Comparison of ENCODE assay signal across 12 cellular contexts in genomic region chr1:116710326-116711060, GRCh38. TPM values are rescaled to one million over a fixed set of nuclear protein-coding genes. Genes with fewer than 3 reads are reported as not detected.
A peak's percentile ranks its signal among the peaks of the same experiment; 100 is the strongest.
DNase-seq lines count a peak whose midpoint lies in the region; ATAC-seq, FAIRE-seq and TF ChIP-seq lines count a peak whose summit lies in the region.
"Had no signal": no experiment of that assay in that cellular context is flagged by ENCODE, and none has a peak within 500 bp of the region (broad histone marks: within the 10 kb centered on the region; RNA-seq: fewer than 3 reads in every experiment).

No MANE protein-coding gene starts in this region.

- WGBS in A549 (ENCODE audit: missing lambda C conversion rate), result 54% methylated on average over 3 of the region's 3 CpGs

- TF ChIP-seq RAD21 in A549 (conservative IDR thresholded peaks at IDR 0.05 in 1 of 2, IDR thresholded peaks at IDR 0.05 in 1 of 2), result no peak

- no peak for TF ChIP-seq EP300 in A549 (IDR thresholded peaks at IDR 0.05)

- CTCF ChIA-PET in A549 (lab: Yijun Ruan, JAX), result interaction anchor here (0.7 to 1.7 kb wide), 6 partner anchors 12 to 27 kb away, joined by 3 to 7 read pairs (median 4); no protein-coding TSS in a partner anchor

- H3K27ac ChIP-seq in A549 (0 out of 6 replicates have a peak overlapping the region, but pooled peaks of 1 of the 2 experiments have one; percentile 21), lower lobe of right lung (peak overlapping the region; percentile 65)

- TF ChIP-seq POLR2A in A549 (IDR thresholded peaks at IDR 0.05; ENCODE audit: low read length), result no peak

- intact Hi-C loops in lower lobe of right lung (cut with DNase I), result no loop called here

- peaks cover 24% of the 10 kb centered on the region for H3K27me3 ChIP-seq in adipocyte (replicated peaks; ENCODE audit: control insufficient read depth, insufficient read depth, low read length)
- no peaks in the 10 kb centered on the region for H3K27me3 ChIP-seq in lower lobe of right lung (ENCODE audit: low read depth)
- H3K27me3 ChIP-seq: gastroesophageal sphincter had no signal

- H3K36me3 ChIP-seq in adipocyte (ENCODE audit: control insufficient read depth, insufficient read depth, low read length, severe bottlenecking) (no peaks in the 10 kb centered on the region), lower lobe of right lung (no peaks in the 10 kb centered on the region)
- H3K36me3 ChIP-seq: gastroesophageal sphincter had no signal

- H3K4me1 ChIP-seq in A549 (peaks cover 12% of the 10 kb centered on the region; the same call in 2 of the 3 replicates), adipocyte (ENCODE audit: control insufficient read depth, insufficient read depth, low read length) (no peaks in the 10 kb centered on the region), lower lobe of right lung (peaks cover 14% of the 10 kb centered on the region)

- H3K4me3 ChIP-seq in A549 (no peak overlapping the region), adipocyte (ENCODE audit: low read length) (no peak overlapping the region), lower lobe of right lung (no peak overlapping the region)
- H3K4me3 ChIP-seq: gastroesophageal sphincter had no signal

- H3K9ac ChIP-seq in adipocyte (ENCODE audit: low read length), result no peak overlapping the region

- no peaks in the 10 kb centered on the region for H3K9me3 ChIP-seq in A549
- H3K9me3 ChIP-seq in adipocyte (ENCODE audit: control insufficient read depth, low read length), result no peaks in the 10 kb centered on the region
- no peaks in the 10 kb centered on the region for H3K9me3 ChIP-seq in lower lobe of right lung
- H3K9me3 ChIP-seq: gastroesophageal sphincter had no signal

- DNase-seq in A549 (ENCODE audit: low read depth in 1 of 2, low spot score in 1 of 2) (no peak), NCI-H2029 treated with DMSO at 0.1 percent for 48 hours (lab: John Stamatoyannopoulos, UW) (peak; percentile 97), adipocyte (ENCODE audit: low read depth) (peak; percentile 60), lower lobe of right lung (no peak), NCI-H524 treated with DMSO at 0.1 percent for 48 hours (lab: John Stamatoyannopoulos, UW) (no peak)
- no peak for DNase-seq in stimulated activated CD4-positive, alpha-beta T cell treated with anti-CD3 and anti-CD28 coated beads, Interleukin-1b, Interleukin-23, amount 100 ng/mL, for 48 hours
- DNase-seq: NCI-H1930 had no signal

- no peak for FAIRE-seq in A549 (lab: Jason Lieb, UNC)
- FAIRE-seq: RCC 7860 had no signal

- POLR2A ChIA-PET in A549 (lab: Yijun Ruan, JAX), result no interaction called here

- TF ChIP-seq CTCF in A549 (IDR thresholded peaks at IDR 0.05) (no peak), lower lobe of right lung (IDR thresholded peaks at IDR 0.05) (no peak)

- peak overlapping the region; percentile 34; the same call in 2 of the 3 replicates for H3K4me2 ChIP-seq in A549

- ATAC-seq in A549, result peak in 1 of 2 experiments; percentile 47; a peak in 1 of 6 replicates
- peak; percentile 81 to 87 for ATAC-seq in lower lobe of right lung
- no peak for ATAC-seq in GM21528 (IDR thresholded peaks at IDR 0.05; ENCODE audit: low FRiP score, unreplicated experiment)
- no peak for ATAC-seq in GM21515 (IDR thresholded peaks at IDR 0.05; ENCODE audit: unreplicated experiment)
- ATAC-seq: gastroesophageal sphincter had no signal

TF ChIP-seq in A549, 52 proteins besides CTCF, POLR2A, EP300 and RAD21:
- no peak for TF ChIP-seq CHD2 (IDR thresholded peaks at IDR 0.05; ENCODE audit: low read length, partially characterized antibody)
- no peak for TF ChIP-seq FOSB (CRISPR knock-in tag; IDR thresholded peaks at IDR 0.05)
- no peak for TF ChIP-seq HOXA7 (CRISPR knock-in tag; IDR thresholded peaks at IDR 0.05)
- TF ChIP-seq BHLHE40 (IDR thresholded peaks at IDR 0.05; ENCODE audit: low read depth, low read length), result no peak
- no peak for TF ChIP-seq CHD4 (IDR thresholded peaks at IDR 0.05; ENCODE audit: borderline replicate concordance)
- no peak for TF ChIP-seq CBX2 (IDR thresholded peaks at IDR 0.05; ENCODE audit: borderline replicate concordance, low read depth)
- no peak for TF ChIP-seq ELK1 (IDR thresholded peaks at IDR 0.05; ENCODE audit: low read depth, low read length)
- no peak for TF ChIP-seq POLR2AphosphoS2 (conservative IDR thresholded peaks at IDR 0.05; ENCODE audit: low read length)
- no peak for TF ChIP-seq RFX5 (IDR thresholded peaks at IDR 0.05)
- no peak for TF ChIP-seq ESRRA (IDR thresholded peaks at IDR 0.05; ENCODE audit: borderline replicate concordance, low read length)
- no peak for TF ChIP-seq NFE2L2 (conservative IDR thresholded peaks at IDR 0.05; ENCODE audit: low read length)
- TF ChIP-seq USF2 (IDR thresholded peaks at IDR 0.05), result no peak
- TF ChIP-seq FOXS1 (CRISPR knock-in tag; IDR thresholded peaks at IDR 0.05), result no peak
- no peak for TF ChIP-seq HMGXB4 (CRISPR knock-in tag; IDR thresholded peaks at IDR 0.05; ENCODE audit: borderline replicate concordance)

RNA-seq across cellular contexts. Expression of gene IGSF3, which starts 43.0 kb away (rescaled TPM):
- polyA plus RNA-seq in A549 (2011; rRNA removed) (21.9 and 24.7 TPM in 2 replicates), A549 (2017; fragmentation: RNase III; extraction: RNeasy Plus Mini Kit Qiagen cat#74134 plus additional on column Dnase treatment) (15.9 to 18.5 TPM (median 17.4 TPM) in 3 replicates)
- polyA plus RNA-seq in A549 (2012; cell fraction: cytosol; rRNA removed), result 11.9 and 14.3 TPM in 2 replicates
- polyA plus RNA-seq in A549 (2012; cell fraction: nucleus; rRNA removed), result 24.8 and 31.2 TPM in 2 replicates
- polyA minus RNA-seq in A549 (2011; rRNA and poly(A)+ RNA removed), result 42.8 and 49.7 TPM in 2 replicates
- total RNA-seq in lower lobe of right lung, result 15.8 TPM

RNA-seq across cellular contexts. Expression of gene CD2, which starts 43.7 kb away (rescaled TPM):
- polyA plus RNA-seq in A549 (2011; rRNA removed) (not detected in 2 replicates), A549 (2017; fragmentation: RNase III; extraction: RNeasy Plus Mini Kit Qiagen cat#74134 plus additional on column Dnase treatment) (not detected in 3 replicates)
- not detected in 2 replicates for polyA plus RNA-seq in A549 (2012; cell fraction: cytosol; rRNA removed)
- not detected in 2 replicates for polyA plus RNA-seq in A549 (2012; cell fraction: nucleus; rRNA removed)
- polyA minus RNA-seq in A549 (2011; rRNA and poly(A)+ RNA removed), result not detected in 2 replicates
- total RNA-seq in lower lobe of right lung, result 9.8 TPM
- total RNA-seq: neural crest cell had no signal

Comparison
In these comparisons a context has a peak if more than half of its experiments do, and no peak if none do; other contexts are left out.
1. ATAC-seq: peak in lower lobe of right lung (2 of 2); none in GM21528 (single experiment) and GM21515 (single experiment).
2. DNase-seq: peak in NCI-H2029 treated with DMSO at 0.1 percent for 48 hours (single experiment) and adipocyte (single experiment); none in A549 (0 of 2), lower lobe of right lung (single experiment), NCI-H524 treated with DMSO at 0.1 percent for 48 hours (single experiment) and stimulated activated CD4-positive, alpha-beta T cell treated with anti-CD3 and anti-CD28 coated beads, Interleukin-1b, Interleukin-23, amount 100 ng/mL, for 48 hours (single experiment).